ENCODE assay signal across 1 cellular context in the genomic region with DNA sequence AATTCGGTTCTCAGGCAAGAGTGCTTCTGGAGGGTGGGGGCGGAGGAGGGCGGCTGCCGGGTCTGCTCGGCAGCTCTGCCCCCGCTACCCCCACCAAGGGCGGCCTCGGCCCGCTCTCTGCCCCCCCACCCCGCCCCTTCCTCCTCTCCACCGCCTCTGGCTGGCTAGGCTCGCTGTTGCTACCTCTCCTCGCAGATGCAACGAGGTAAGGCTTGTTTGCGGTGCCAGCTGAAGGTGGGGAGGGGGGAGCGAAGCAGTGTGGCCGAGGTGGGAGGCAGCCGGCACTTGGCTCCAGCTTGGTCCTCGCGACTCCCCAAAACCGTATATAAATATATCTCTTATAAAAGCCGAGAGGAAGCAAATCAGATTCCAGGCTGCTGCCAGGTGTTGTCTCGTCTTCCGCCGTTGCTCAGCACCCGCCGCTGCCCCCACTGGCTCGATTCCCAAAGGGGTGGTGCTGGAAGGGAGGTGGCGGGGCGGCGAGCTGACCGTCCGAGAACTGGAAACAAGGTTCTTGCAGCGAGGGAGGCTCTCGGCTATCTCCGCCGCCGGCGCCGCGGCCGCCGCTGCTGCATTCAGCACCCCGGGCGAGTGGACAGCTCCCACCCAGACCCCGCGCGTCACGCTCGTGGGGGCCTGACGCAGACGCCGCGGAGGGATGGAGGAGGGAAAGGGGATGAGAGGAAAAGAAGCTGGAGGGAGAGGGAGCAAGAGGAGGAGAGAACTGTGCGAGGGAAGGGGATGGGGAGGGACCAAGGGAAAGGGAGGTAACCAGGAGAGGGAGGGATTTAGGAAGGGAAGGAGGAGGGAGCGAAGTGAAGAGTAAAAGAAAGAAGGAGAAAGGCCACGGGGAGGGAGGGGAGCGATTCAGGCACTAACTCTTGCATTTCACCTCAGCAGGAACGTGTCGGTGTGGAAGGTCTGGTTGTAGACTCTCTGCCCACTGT.
A peak's percentile ranks its signal among the peaks of the same experiment; 100 is the strongest.
TF ChIP-seq lines count a peak whose summit lies in the region.

TSS of gene MARCHF4 (minus strand) at position 728 of the 947 bp plus-strand sequence. CDS start 2,223 bp downstream, outside the sequence.

TF ChIP-seq in HepG2, 621 proteins besides CTCF, POLR2A, EP300 and RAD21 (continued from another document and continues in another):
- peak; percentile 70 for TF ChIP-seq KAT8 (CRISPR knock-in tag; IDR thresholded peaks at IDR 0.05)
- peak; percentile 98 for TF ChIP-seq ZFP36L2 (CRISPR knock-in tag; IDR thresholded peaks at IDR 0.05)
- TF ChIP-seq ZNF609 (CRISPR knock-in tag; IDR thresholded peaks at IDR 0.05; ENCODE audit: borderline replicate concordance): peak; percentile 62
- no peak for TF ChIP-seq TBP (CRISPR knock-in tag; IDR thresholded peaks at IDR 0.05)
- no peak for TF ChIP-seq ZNF235 (CRISPR knock-in tag; IDR thresholded peaks at IDR 0.05; ENCODE audit: borderline replicate concordance)
- TF ChIP-seq ZBTB42 (CRISPR knock-in tag; IDR thresholded peaks at IDR 0.05): no peak
- peak; percentile 98 for TF ChIP-seq ZNF589 (CRISPR knock-in tag; conservative IDR thresholded peaks at IDR 0.05)
- TF ChIP-seq, protein P1, sequence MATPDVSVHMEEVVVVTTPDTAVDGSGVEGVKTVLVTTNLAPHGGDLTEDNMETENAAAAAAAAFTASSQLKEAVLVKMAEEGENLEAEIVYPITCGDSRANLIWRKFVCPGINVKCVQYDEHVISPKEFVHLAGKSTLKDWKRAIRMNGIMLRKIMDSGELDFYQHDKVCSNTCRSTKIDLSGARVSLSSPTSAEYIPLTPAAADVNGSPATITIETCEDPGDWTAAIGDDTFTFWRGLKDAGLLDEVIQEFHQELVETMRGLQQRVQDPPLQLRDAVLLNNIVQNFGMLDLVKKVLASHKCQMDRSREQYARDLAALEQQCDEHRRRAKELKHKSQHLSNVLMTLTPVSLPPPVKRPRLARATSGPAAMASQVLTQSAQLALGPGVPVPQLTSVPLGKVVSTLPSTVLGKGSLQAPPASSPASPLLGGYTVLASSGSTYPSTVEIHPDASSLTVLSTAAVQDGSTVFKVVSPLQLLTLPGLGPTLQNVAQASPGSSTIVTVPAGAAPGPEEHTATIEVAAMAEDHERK (CRISPR knock-in tag; IDR thresholded peaks at IDR 0.05; ENCODE audit: low read depth): no peak
- no peak for TF ChIP-seq RFX5 (IDR thresholded peaks at IDR 0.05; ENCODE audit: low read depth, low read length)
- no peak for TF ChIP-seq HNRNPH1 (optimal IDR thresholded peaks at IDR 0.05; ENCODE audit: low read depth, low read length)
- TF ChIP-seq, protein P2, sequence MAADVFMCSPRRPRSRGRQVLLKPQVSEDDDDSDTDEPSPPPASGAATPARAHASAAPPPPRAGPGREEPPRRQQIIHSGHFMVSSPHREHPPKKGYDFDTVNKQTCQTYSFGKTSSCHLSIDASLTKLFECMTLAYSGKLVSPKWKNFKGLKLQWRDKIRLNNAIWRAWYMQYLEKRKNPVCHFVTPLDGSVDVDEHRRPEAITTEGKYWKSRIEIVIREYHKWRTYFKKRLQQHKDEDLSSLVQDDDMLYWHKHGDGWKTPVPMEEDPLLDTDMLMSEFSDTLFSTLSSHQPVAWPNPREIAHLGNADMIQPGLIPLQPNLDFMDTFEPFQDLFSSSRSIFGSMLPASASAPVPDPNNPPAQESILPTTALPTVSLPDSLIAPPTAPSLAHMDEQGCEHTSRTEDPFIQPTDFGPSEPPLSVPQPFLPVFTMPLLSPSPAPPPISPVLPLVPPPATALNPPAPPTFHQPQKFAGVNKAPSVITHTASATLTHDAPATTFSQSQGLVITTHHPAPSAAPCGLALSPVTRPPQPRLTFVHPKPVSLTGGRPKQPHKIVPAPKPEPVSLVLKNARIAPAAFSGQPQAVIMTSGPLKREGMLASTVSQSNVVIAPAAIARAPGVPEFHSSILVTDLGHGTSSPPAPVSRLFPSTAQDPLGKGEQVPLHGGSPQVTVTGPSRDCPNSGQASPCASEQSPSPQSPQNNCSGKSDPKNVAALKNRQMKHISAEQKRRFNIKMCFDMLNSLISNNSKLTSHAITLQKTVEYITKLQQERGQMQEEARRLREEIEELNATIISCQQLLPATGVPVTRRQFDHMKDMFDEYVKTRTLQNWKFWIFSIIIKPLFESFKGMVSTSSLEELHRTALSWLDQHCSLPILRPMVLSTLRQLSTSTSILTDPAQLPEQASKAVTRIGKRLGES (CRISPR knock-in tag; IDR thresholded peaks at IDR 0.05; ENCODE audit: borderline replicate concordance): peak; percentile 46; the same call in 1 of the 2 replicates
- TF ChIP-seq PAF1 (CRISPR knock-in tag; IDR thresholded peaks at IDR 0.05): no peak
- TF ChIP-seq IRF1 (CRISPR knock-in tag; IDR thresholded peaks at IDR 0.05; ENCODE audit: low read depth): peak; percentile 75; the same call in 1 of the 2 replicates
- TF ChIP-seq, protein P3, sequence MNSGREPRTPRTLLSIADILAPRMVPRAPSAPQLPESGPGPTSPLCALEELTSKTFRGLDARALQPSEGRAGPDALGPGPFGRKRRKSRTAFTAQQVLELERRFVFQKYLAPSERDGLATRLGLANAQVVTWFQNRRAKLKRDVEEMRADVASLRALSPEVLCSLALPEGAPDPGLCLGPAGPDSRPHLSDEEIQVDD (CRISPR knock-in tag; IDR thresholded peaks at IDR 0.05; ENCODE audit: borderline replicate concordance): peak; percentile 92; the same call in 1 of the 2 replicates
- TF ChIP-seq MIER3 (CRISPR knock-in tag; IDR thresholded peaks at IDR 0.05; ENCODE audit: borderline replicate concordance): peak; percentile 67; the same call in 1 of the 2 replicates
- no peak for TF ChIP-seq HMG20A (CRISPR knock-in tag; IDR thresholded peaks at IDR 0.05; ENCODE audit: borderline replicate concordance)
- peak; percentile 98 for TF ChIP-seq SALL1 (CRISPR knock-in tag; IDR thresholded peaks at IDR 0.05)
- peak; percentile 23; the same call in 1 of the 2 replicates for TF ChIP-seq ZFY (CRISPR knock-in tag; IDR thresholded peaks at IDR 0.05)
- peak; percentile 80; the same call in 1 of the 2 replicates for TF ChIP-seq ZNF205 (CRISPR knock-in tag; IDR thresholded peaks at IDR 0.05)
- peak; percentile 44; the same call in 1 of the 2 replicates for TF ChIP-seq TGIF2 (CRISPR knock-in tag; IDR thresholded peaks at IDR 0.05)
- TF ChIP-seq MED13 (CRISPR knock-in tag; IDR thresholded peaks at IDR 0.05): peak; percentile 75; the same call in 1 of the 2 replicates
- TF ChIP-seq SP1 (IDR thresholded peaks at IDR 0.05): no peak
- 0 out of 2 replicates have a peak, but pooled peaks have one; percentile 42 for TF ChIP-seq SP1 (CRISPR knock-in tag; IDR thresholded peaks at IDR 0.05)
- peak; percentile 89 for TF ChIP-seq ZNF296 (CRISPR knock-in tag; conservative IDR thresholded peaks at IDR 0.05)
- TF ChIP-seq SP5 (CRISPR knock-in tag; IDR thresholded peaks at IDR 0.05; ENCODE audit: borderline replicate concordance, low read depth): no peak
- no peak for TF ChIP-seq ZNF276 (CRISPR knock-in tag; IDR thresholded peaks at IDR 0.05; ENCODE audit: low read depth)
- TF ChIP-seq RXRB (CRISPR knock-in tag; IDR thresholded peaks at IDR 0.05; ENCODE audit: borderline replicate concordance): peak; percentile 67
- no peak for TF ChIP-seq ZNF20 (CRISPR knock-in tag; IDR thresholded peaks at IDR 0.05)
- TF ChIP-seq E2F2 (CRISPR knock-in tag; IDR thresholded peaks at IDR 0.05; ENCODE audit: borderline replicate concordance): no peak; the same call in 1 of the 2 replicates
- TF ChIP-seq CCDC6 (CRISPR knock-in tag; IDR thresholded peaks at IDR 0.05): peak; percentile 88
- no peak for TF ChIP-seq FOXA1 (IDR thresholded peaks at IDR 0.05)
- 0 out of 2 replicates have a peak, but pooled peaks have one; percentile 18 for TF ChIP-seq FOXA1 (CRISPR knock-in tag; IDR thresholded peaks at IDR 0.05)
- TF ChIP-seq SAP130 (CRISPR knock-in tag; IDR thresholded peaks at IDR 0.05; ENCODE audit: low read depth): peak; percentile 75
- peak; percentile 64 for TF ChIP-seq BCL6 (CRISPR knock-in tag; IDR thresholded peaks at IDR 0.05)
- TF ChIP-seq KDM5B (CRISPR knock-in tag; IDR thresholded peaks at IDR 0.05; ENCODE audit: borderline replicate concordance): peak; percentile 93; the same call in 1 of the 2 replicates
- TF ChIP-seq ZNF800 (CRISPR knock-in tag; IDR thresholded peaks at IDR 0.05): no peak
- TF ChIP-seq SRY (CRISPR knock-in tag; IDR thresholded peaks at IDR 0.05): peak; percentile 99
- peak; percentile 90; the same call in 1 of the 2 replicates for TF ChIP-seq NFATC3 (CRISPR knock-in tag; IDR thresholded peaks at IDR 0.05)
- TF ChIP-seq HES4 (CRISPR knock-in tag; IDR thresholded peaks at IDR 0.05; ENCODE audit: borderline replicate concordance): peak; percentile 98
- TF ChIP-seq ZNF691 (CRISPR knock-in tag; IDR thresholded peaks at IDR 0.05; ENCODE audit: borderline replicate concordance, low read depth): peak; percentile 77; the same call in 1 of the 2 replicates
